In genomic region chr22:23773247-23774113, GRCh38 we compare ENCODE assay signal across 9 cellular contexts. TPM values are rescaled to one million over a fixed set of nuclear protein-coding genes. Genes with fewer than 3 reads are reported as not detected.
DNase-seq lines count a peak whose midpoint lies in the region; ATAC-seq and TF ChIP-seq lines count a peak whose summit lies in the region.
"Had no signal": no experiment of that assay in that cellular context is flagged by ENCODE, and none has a peak within 500 bp of the region (broad histone marks: within the 10 kb centered on the region; RNA-seq: fewer than 3 reads in every experiment).

No MANE protein-coding gene starts in this region.

- no peak overlapping the region for H3K18ac ChIP-seq in H9 (ENCODE audit: insufficient read length, low read depth, low read length)

- H3T11ph ChIP-seq in H9 (ENCODE audit: low read length), result no peak overlapping the region

- no peak overlapping the region for H3K56ac ChIP-seq in H9 (ENCODE audit: insufficient read length, low read depth, low read length)

- no peaks in the 10 kb centered on the region for H3K36me3 ChIP-seq in RWPE2 (ENCODE audit: low read depth)

- no peaks in the 10 kb centered on the region for H3K79me1 ChIP-seq in H9 (ENCODE audit: insufficient read depth, low read depth, low read length, poor library complexity, severe bottlenecking)

- H3K14ac ChIP-seq in H9 (ENCODE audit: insufficient read depth, low read length), result no peak overlapping the region

- no peak overlapping the region for H3K4ac ChIP-seq in H9 (ENCODE audit: low read depth, low read length)

- no peak overlapping the region for H2BK12ac ChIP-seq in H9 (ENCODE audit: insufficient read length, low read depth, low read length)

- peaks cover 15% of the 10 kb centered on the region; the same call in 1 of the 2 replicates for H3K27me3 ChIP-seq in H9 (ENCODE audit: insufficient read depth, low read length)
- H3K27me3 ChIP-seq in RWPE2 (ENCODE audit: insufficient read depth, poor library complexity, severe bottlenecking), result no peaks in the 10 kb centered on the region

- no peaks in the 10 kb centered on the region for H3K9me3 ChIP-seq in H9 (ENCODE audit: control insufficient read depth, low read depth, low read length)
- no peaks in the 10 kb centered on the region for H3K9me3 ChIP-seq in RWPE2 (ENCODE audit: severe bottlenecking)

- H4K8ac ChIP-seq in H9 (replicated peaks; ENCODE audit: insufficient read length, low read depth, low read length), result no peak overlapping the region

- H2BK15ac ChIP-seq in H9 (ENCODE audit: low read depth, low read length), result no peak overlapping the region

- H3K27ac Mint-ChIP-seq in H9 (no peak overlapping the region), glutamatergic neuron (ENCODE audit: unreplicated experiment) (peak overlapping the region; percentile 84)

- DNase-seq in H9, result no peak
- no peak for DNase-seq in RWPE2 (ENCODE audit: low spot score)
- DNase-seq in glutamatergic neuron, result no peak
- no peak for DNase-seq in sciatic nerve (ENCODE audit: low spot score)

- H3K27ac ChIP-seq in H9 (ENCODE audit: insufficient read length, low read depth, low read length) (no peak overlapping the region), RWPE2 (ENCODE audit: poor library complexity, severe bottlenecking) (no peak overlapping the region)

- no peak overlapping the region for H4K5ac ChIP-seq in H9 (ENCODE audit: insufficient read length, low read depth, low read length)

- H3K9me3 Mint-ChIP-seq in H9 (no peaks in the 10 kb centered on the region), glutamatergic neuron (ENCODE audit: unreplicated experiment) (peaks cover 7% of the 10 kb centered on the region)

- H3K27me3 Mint-ChIP-seq in H9 (ENCODE audit: low read depth) (peaks cover 62% of the 10 kb centered on the region), glutamatergic neuron (ENCODE audit: unreplicated experiment) (peaks cover 18% of the 10 kb centered on the region)

- H3K4me1 ChIP-seq in H9 (ENCODE audit: insufficient read depth, low read length) (no peaks in the 10 kb centered on the region; the same call in 1 of the 2 replicates), RWPE2 (ENCODE audit: insufficient read depth, poor library complexity, severe bottlenecking) (no peaks in the 10 kb centered on the region)

- H2AFZ ChIP-seq in H9 (ENCODE audit: low read length), result no peak overlapping the region

- H4K20me1 ChIP-seq in H9 (ENCODE audit: control insufficient read depth, insufficient read depth, insufficient read length), result no peaks in the 10 kb centered on the region

- H2BK20ac ChIP-seq in H9 (ENCODE audit: low read depth, low read length, poor library complexity, severe bottlenecking), result no peak overlapping the region

- TF ChIP-seq CTCF in H9 (conservative IDR thresholded peaks at IDR 0.05), result no peak
- no peak for TF ChIP-seq CTCF in RWPE2 (IDR thresholded peaks at IDR 0.05; ENCODE audit: poor library complexity, severe bottlenecking)
- TF ChIP-seq CTCF in glutamatergic neuron (IDR thresholded peaks at IDR 0.05; ENCODE audit: partially characterized antibody, unreplicated experiment), result no peak

- no peaks in the 10 kb centered on the region for H3K79me2 ChIP-seq in H9 (ENCODE audit: insufficient read depth, low read length)

- no peak overlapping the region for H2BK5ac ChIP-seq in H9 (ENCODE audit: insufficient read length, low read length)

- H2AK5ac ChIP-seq in H9 (ENCODE audit: insufficient read length, low read length), result no peak overlapping the region

- no peak overlapping the region for H4K91ac ChIP-seq in H9 (ENCODE audit: insufficient read length, low read depth, low read length)

- H3K4me3 Mint-ChIP-seq in H9, result peak overlapping the region; percentile 69 to 80
- peak overlapping the region; percentile 95 for H3K4me3 Mint-ChIP-seq in glutamatergic neuron (ENCODE audit: unreplicated experiment)

- H3K23ac ChIP-seq in H9 (ENCODE audit: insufficient read length, low read depth, low read length), result no peak overlapping the region

- H2BK120ac ChIP-seq in H9 (ENCODE audit: low read depth, low read length, poor library complexity, severe bottlenecking), result no peak overlapping the region

- peaks cover 14 to 35% of the 10 kb centered on the region in 2 experiments for H3K4me1 Mint-ChIP-seq in H9
- peaks cover 10% of the 10 kb centered on the region for H3K4me1 Mint-ChIP-seq in glutamatergic neuron (ENCODE audit: low read depth, unreplicated experiment)

- ATAC-seq in RWPE2 (ENCODE audit: low read depth) (0 out of 3 replicates have a peak, but pooled peaks have one; percentile 10), sciatic nerve (peak; percentile 18), GM19328 (IDR thresholded peaks at IDR 0.05; ENCODE audit: unreplicated experiment) (no peak), HG02938 (IDR thresholded peaks at IDR 0.05; ENCODE audit: unreplicated experiment) (no peak), GM21515 (IDR thresholded peaks at IDR 0.05; ENCODE audit: unreplicated experiment) (no peak), GM19351 (IDR thresholded peaks at IDR 0.05; ENCODE audit: unreplicated experiment) (no peak)

- intact Hi-C loops in sciatic nerve (cut with DNase I), result no loop called here

- no peak overlapping the region for H3K9ac ChIP-seq in H9 (ENCODE audit: extremely low read depth, insufficient read length, low read length)

- H3K36me3 Mint-ChIP-seq in H9 (ENCODE audit: insufficient read depth in 1 of 3, low read depth in 3 of 3) (no peaks in the 10 kb centered on the region; a peak in 1 of 7 replicates), glutamatergic neuron (ENCODE audit: unreplicated experiment) (no peaks in the 10 kb centered on the region)

- peak overlapping the region; percentile 79 for H3K4me2 ChIP-seq in H9 (ENCODE audit: insufficient read depth, insufficient read length, low read length)

- peak overlapping the region; percentile 37 for H3K4me3 ChIP-seq in RWPE2 (ENCODE audit: severe bottlenecking)

- peaks cover 7% of the 10 kb centered on the region for H3K23me2 ChIP-seq in H9 (ENCODE audit: insufficient read length, low read depth, low read length, poor library complexity, severe bottlenecking)

- no CpG with 5 or more reads among the region's 18 CpGs for WGBS in H9 (ENCODE audit: extremely low coverage, insufficient read length, low lambda C conversion rate)

RNA-seq across cellular contexts. Expression of gene MMP11, which starts 0.8 kb away (rescaled TPM):
- total RNA-seq in H9 (2021) (4.9 and 5.3 TPM in 2 replicates), glutamatergic neuron (ENCODE audit: unreplicated experiment) (28.8 TPM), sciatic nerve (3.9 TPM)

RNA-seq across cellular contexts. Expression of gene CHCHD10, which starts 5.7 kb away (rescaled TPM):
- total RNA-seq in H9 (2021) (47.5 and 53.7 TPM in 2 replicates), glutamatergic neuron (ENCODE audit: unreplicated experiment) (35.9 TPM), sciatic nerve (32.5 TPM)

RNA-seq across cellular contexts. Expression of gene C22orf15, which starts 10.7 kb away (rescaled TPM):
- total RNA-seq in H9 (2021), result 0.81 and 1.8 TPM in 2 replicates
- total RNA-seq in glutamatergic neuron (ENCODE audit: unreplicated experiment), result not detected
- total RNA-seq in sciatic nerve, result 0.49 TPM

RNA-seq across cellular contexts. Expression of gene SMARCB1, which starts 13.3 kb away (rescaled TPM):
- 132 and 136 TPM in 2 replicates for total RNA-seq in H9 (2021)
- 227 TPM for total RNA-seq in glutamatergic neuron (ENCODE audit: unreplicated experiment)
- 56.2 TPM for total RNA-seq in sciatic nerve

RNA-seq across cellular contexts. Expression of gene VPREB3, which starts 19.3 kb away (rescaled TPM):
- total RNA-seq in H9 (2021) (0.50 TPM in 2 replicates), glutamatergic neuron (ENCODE audit: unreplicated experiment) (not detected), sciatic nerve (not detected)
- total RNA-seq: temporal lobe had no signal

Comparison
In these comparisons a context has a peak if more than half of its experiments do, and no peak if none do; other contexts are left out.
1. ATAC-seq: peak in RWPE2 (single experiment) and sciatic nerve (single experiment); none in GM19328 (single experiment), HG02938 (single experiment), GM21515 (single experiment) and GM19351 (single experiment).